In the genomic region with DNA sequence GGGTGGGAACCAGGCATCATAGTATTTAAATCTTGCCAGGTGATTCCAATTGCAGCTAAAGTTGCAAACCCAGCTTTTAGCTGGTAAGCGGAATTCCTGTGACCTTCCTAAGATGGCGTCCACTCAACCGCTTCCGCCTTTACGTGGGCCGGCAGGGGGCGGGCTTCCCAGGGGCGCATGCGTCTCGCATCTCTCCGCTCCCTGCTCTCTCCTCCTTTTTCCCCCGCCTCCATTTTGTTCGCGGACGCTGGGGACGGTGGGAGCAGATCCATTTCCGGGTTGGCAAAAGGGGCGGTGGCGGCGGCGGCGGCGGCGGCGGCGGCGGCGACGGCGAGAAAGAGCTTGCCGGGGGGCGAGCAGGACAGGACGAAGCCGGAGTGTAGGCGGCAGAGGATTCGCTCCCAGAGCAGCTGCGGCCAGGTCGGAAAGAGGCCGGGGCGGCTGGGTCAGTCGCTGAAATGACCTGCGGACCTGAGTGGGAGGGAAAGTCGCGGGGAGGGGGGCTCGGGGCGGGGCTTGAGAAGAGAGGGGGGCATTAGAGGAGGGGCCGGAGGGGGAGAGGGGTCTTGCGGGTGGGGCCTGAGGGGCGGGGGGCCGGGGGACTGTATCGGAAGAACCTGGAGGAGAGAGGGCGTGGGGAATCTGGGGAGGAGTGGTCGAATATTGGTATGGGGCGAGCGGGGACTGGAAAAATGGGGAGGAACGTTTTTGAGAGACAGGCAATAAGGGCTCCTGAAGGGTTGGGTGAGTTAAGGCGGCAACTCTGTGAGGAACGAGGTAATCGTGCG, we compare ENCODE assay signal across 8 cellular contexts. TPM values are rescaled to one million over a fixed set of nuclear protein-coding genes. Genes with fewer than 3 reads are reported as not detected.
DNase-seq lines count a peak whose midpoint lies in the region; ATAC-seq and TF ChIP-seq lines count a peak whose summit lies in the region.

A gene with protein sequence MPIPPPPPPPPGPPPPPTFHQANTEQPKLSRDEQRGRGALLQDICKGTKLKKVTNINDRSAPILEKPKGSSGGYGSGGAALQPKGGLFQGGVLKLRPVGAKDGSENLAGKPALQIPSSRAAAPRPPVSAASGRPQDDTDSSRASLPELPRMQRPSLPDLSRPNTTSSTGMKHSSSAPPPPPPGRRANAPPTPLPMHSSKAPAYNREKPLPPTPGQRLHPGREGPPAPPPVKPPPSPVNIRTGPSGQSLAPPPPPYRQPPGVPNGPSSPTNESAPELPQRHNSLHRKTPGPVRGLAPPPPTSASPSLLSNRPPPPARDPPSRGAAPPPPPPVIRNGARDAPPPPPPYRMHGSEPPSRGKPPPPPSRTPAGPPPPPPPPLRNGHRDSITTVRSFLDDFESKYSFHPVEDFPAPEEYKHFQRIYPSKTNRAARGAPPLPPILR (plus strand): TSS at position 232 of the 788 bp plus-strand sequence. CDS start 37,156 bp downstream, outside the sequence.

- H3K9me2 ChIP-seq in OCI-LY7 (ENCODE audit: insufficient read depth, low read length), result no peaks in the 10 kb centered on the region

- H4K20me1 ChIP-seq in OCI-LY7 (ENCODE audit: insufficient read depth, low read length), result no peaks in the 10 kb centered on the region

- H3K79me2 ChIP-seq in OCI-LY7 (ENCODE audit: insufficient read depth, low read depth, low read length), result peaks cover 18% of the 10 kb centered on the region

- POLR2A ChIA-PET in OCI-LY7 (lab: Charles Lee), result interaction anchor here (0.6 to 1.8 kb wide), 13 partner anchors 9 to 331 kb away, joined by 3 to 9 read pairs (median 3); a partner anchor contains a TSS

- TF ChIP-seq CTCF in OCI-LY7 (conservative IDR thresholded peaks at IDR 0.05; ENCODE audit: low read length), result peak; percentile 58
- TF ChIP-seq CTCF in mucosa of descending colon (IDR thresholded peaks at IDR 0.05), result peak; percentile 74

- intact Hi-C loops in OCI-LY7 (cut with micrococcal nuclease; ENCODE audit: unreplicated experiment), result loop anchor here (5.0 kb wide), 1 partner anchor 68 kb away; a partner anchor contains a TSS
- intact Hi-C loops in mucosa of descending colon (cut with DNase I, micrococcal nuclease), result no loop called here

- H3K9me3 ChIP-seq in OCI-LY7 (ENCODE audit: low read length) (no peaks in the 10 kb centered on the region), mucosa of descending colon (no peaks in the 10 kb centered on the region)

- DNase-seq in D341Med (ENCODE audit: low spot score) (peak; percentile 99), HuH-7.5 (ENCODE audit: low spot score) (peak; percentile 81), OCI-LY7 (ENCODE audit: low spot score) (peak; percentile 97), activated T-cell treated with anti-CD3 and anti-CD28 coated beads for 1 hour (ENCODE audit: low read depth) (peak; percentile 95), epithelial cell of prostate (ENCODE audit: low read depth, low spot score) (peak; percentile 69), mucosa of descending colon (peak; percentile 97 to 98 (median 97))
- peak; percentile 96 for DNase-seq in stimulated activated CD8-positive, alpha-beta memory T cell treated with anti-CD3 and anti-CD28 coated beads, Interleukin-4, amount 100 ng/mL, for 24 hours (ENCODE audit: low read depth)

- H2AFZ ChIP-seq in OCI-LY7 (ENCODE audit: low read length), result peak within 1 kb of the TSS; percentile 97

- H3K4me2 ChIP-seq in OCI-LY7 (ENCODE audit: low read length), result peak within 1 kb of the TSS; percentile 86

- no peaks in the 10 kb centered on the region for H3K36me3 ChIP-seq in OCI-LY7 (ENCODE audit: insufficient read depth, low read length)
- no peaks in the 10 kb centered on the region for H3K36me3 ChIP-seq in mucosa of descending colon (ENCODE audit: low read depth)

- no TSS peak for BruUV-seq in OCI-LY7 (replicated peaks; lab: Mats Ljungman, UMichigan)

- peak; percentile 86 for ATAC-seq in GM21447 (IDR thresholded peaks at IDR 0.05; ENCODE audit: unreplicated experiment)
- ATAC-seq in mucosa of descending colon, result peak; percentile 100

- peaks cover 16% of the 10 kb centered on the region for H3K4me1 ChIP-seq in OCI-LY7 (ENCODE audit: insufficient read depth, low read length, poor library complexity, severe bottlenecking)
- H3K4me1 ChIP-seq in mucosa of descending colon (ENCODE audit: low read depth), result peaks cover 15% of the 10 kb centered on the region

- H3K27ac ChIP-seq in OCI-LY7 (ENCODE audit: low read depth, low read length, poor library complexity, severe bottlenecking) (peak within 1 kb of the TSS; percentile 57), epithelial cell of prostate (peak within 1 kb of the TSS; percentile 71)

- CTCF ChIA-PET in OCI-LY7 (lab: Charles Lee; ENCODE audit: unreplicated experiment), result interaction anchor here (1.3 kb wide), 1 partner anchor 69 kb away, joined by 4 read pairs; a partner anchor contains a TSS

- H3K4me3 ChIP-seq in OCI-LY7 (ENCODE audit: low read depth, low read length, poor library complexity, severe bottlenecking) (peak within 1 kb of the TSS; percentile 81), mucosa of descending colon (peak within 1 kb of the TSS; percentile 40)

RNA-seq across cellular contexts. Expression of the gene that starts here (rescaled TPM):
- total RNA-seq in OCI-LY7 (2014; rRNA removed; shearing (Covaris generic)), result 4.6 and 4.7 TPM in 2 replicates
- total RNA-seq in OCI-LY7 (2022) (19.6 and 20.3 TPM in 2 replicates), mucosa of descending colon (10 to 100 TPM; 41.4 to 56.2 (median 42.8) TPM)

Comparison
In these comparisons a context has a peak if more than half of its experiments do, and no peak if none do; other contexts are left out.
1. Peak in every context shown above with its lines: DNase-seq, ATAC-seq, H3K4me3 ChIP-seq and H3K27ac ChIP-seq.